Comparison of ENCODE assay signal across 17 cellular contexts in genomic region chr12:11508699-11509098, GRCh38.
A peak's percentile ranks its signal among the peaks of the same experiment; 100 is the strongest.
DNase-seq lines count a peak whose midpoint lies in the region; ATAC-seq and TF ChIP-seq lines count a peak whose summit lies in the region.
"Had no signal": no experiment of that assay in that cellular context is flagged by ENCODE, and none has a peak within 500 bp of the region (broad histone marks: within the 10 kb centered on the region; RNA-seq: fewer than 3 reads in every experiment).

No MANE protein-coding gene starts in this region.

- no peak overlapping the region for H2BK120ac ChIP-seq in mesenchymal stem cell (ENCODE audit: low read depth, low read length)

- peak; percentile 63 for DNase-seq in Caki2 (ENCODE audit: low read depth)
- DNase-seq in NCI-H226: peak; percentile 74
- peak; percentile 79 for DNase-seq in endodermal cell
- peak; percentile 3 for DNase-seq in mesenchymal stem cell
- DNase-seq in D341Med (ENCODE audit: low spot score): no peak
- DNase-seq in stimulated activated CD4-positive, alpha-beta T cell treated with anti-CD3 and anti-CD28 coated beads, Interleukin-2, amount 100 ng/mL, for 48 hours: no peak
- no peak for DNase-seq in GF-D8 (lab: John Stamatoyannopoulos, UW)
- no peak for DNase-seq in activated naive CD8-positive, alpha-beta T cell treated with anti-CD3 and anti-CD28 coated beads, Interleukin-2, amount 50 U/mL, for 24 hours
- DNase-seq: activated CD4-positive, alpha-beta T cell treated with anti-CD3 and anti-CD28 coated beads for 48 hours; left colon; NCI-H2029 treated with DMSO at 0.1 percent for 48 hours; NCI-H524 treated with DMSO at 0.1 percent for 48 hours; stimulated activated CD4-positive, alpha-beta T cell treated with anti-CD3 and anti-CD28 coated beads, Interleukin-2, amount 100 ng/mL, for 24 hours; T-helper 9 cell had no signal

- WGBS in endodermal cell (ENCODE audit: insufficient coverage in 1 of 2, insufficient read length in 1 of 2), 2 experiments: 61 to 64% methylated on average over 3 to 4 of the region's 4 CpGs
- 19% methylated on average over 4 of the region's 4 CpGs for WGBS in mesenchymal stem cell

- no peaks in the 10 kb centered on the region for H3K9me3 Mint-ChIP-seq in endodermal cell
- no peaks in the 10 kb centered on the region for H3K9me3 Mint-ChIP-seq in activated naive CD8-positive, alpha-beta T cell treated with anti-CD3 and anti-CD28 coated beads, Interleukin-2, amount 50 U/mL, for 24 hours

- no peak for ATAC-seq in activated naive CD8-positive, alpha-beta T cell treated with anti-CD3 and anti-CD28 coated beads, Interleukin-2, amount 50 U/mL, for 24 hours
- ATAC-seq: left colon, sciatic nerve had no signal

- H4K8ac ChIP-seq in mesenchymal stem cell (ENCODE audit: low read length): no peak overlapping the region

- TF ChIP-seq CTCF in endodermal cell (conservative IDR thresholded peaks at IDR 0.05): no peak

- H2BK5ac ChIP-seq in mesenchymal stem cell (ENCODE audit: low read depth, low read length, poor library complexity, severe bottlenecking): no peak overlapping the region

- no peaks in the 10 kb centered on the region for H3K79me1 ChIP-seq in mesenchymal stem cell (replicated peaks; ENCODE audit: low read length, poor library complexity, severe bottlenecking)

- H2BK12ac ChIP-seq in mesenchymal stem cell (ENCODE audit: low read length in 2 of 2): no peak overlapping the region

- H3K18ac ChIP-seq in mesenchymal stem cell (ENCODE audit: low read depth in 1 of 2, low read length in 2 of 2): no peak overlapping the region

- no peak overlapping the region for H4K91ac ChIP-seq in mesenchymal stem cell (ENCODE audit: low read length)

- H3K9ac ChIP-seq in endodermal cell (ENCODE audit: extremely low read depth, low read length, poor library complexity, severe bottlenecking) (no peak overlapping the region), mesenchymal stem cell (ENCODE audit: low read length) (no peak overlapping the region)

- H3K36me3 ChIP-seq in endodermal cell (ENCODE audit: control insufficient read depth, insufficient read depth, low read length) (no peaks in the 10 kb centered on the region), mesenchymal stem cell (ENCODE audit: control insufficient read depth in 1 of 2, insufficient read depth in 2 of 2, low read depth in 1 of 2, low read length in 2 of 2) (no peaks in the 10 kb centered on the region)

- no peak overlapping the region for H3K4me3 ChIP-seq in endodermal cell (ENCODE audit: low read length)
- H3K4me3 ChIP-seq in mesenchymal stem cell (ENCODE audit: insufficient read depth in 1 of 2, low read depth in 1 of 2, low read length in 2 of 2): no peak overlapping the region
- H3K4me3 ChIP-seq: SK-N-MC had no signal

- no peak overlapping the region for H2AFZ ChIP-seq in mesenchymal stem cell (ENCODE audit: low read depth, low read length)

- H3K4me1 Mint-ChIP-seq in endodermal cell: peaks cover 10% of the 10 kb centered on the region
- no peaks in the 10 kb centered on the region for H3K4me1 Mint-ChIP-seq in activated naive CD8-positive, alpha-beta T cell treated with anti-CD3 and anti-CD28 coated beads, Interleukin-2, amount 50 U/mL, for 24 hours

- no peak overlapping the region for H2AK5ac ChIP-seq in mesenchymal stem cell (ENCODE audit: low read length, severe bottlenecking)

- H3K9me3 ChIP-seq in endodermal cell (ENCODE audit: control insufficient read depth, low read length) (no peaks in the 10 kb centered on the region), mesenchymal stem cell (ENCODE audit: control insufficient read depth, low read length) (no peaks in the 10 kb centered on the region)

- H3K4me3 Mint-ChIP-seq in endodermal cell: no peak overlapping the region
- no peak overlapping the region for H3K4me3 Mint-ChIP-seq in activated naive CD8-positive, alpha-beta T cell treated with anti-CD3 and anti-CD28 coated beads, Interleukin-2, amount 50 U/mL, for 24 hours

- H3K23ac ChIP-seq in mesenchymal stem cell (ENCODE audit: low read length in 2 of 2): no peak overlapping the region

- in situ Hi-C loops in Caki2 (cut with HindIII; ENCODE audit: low pct_unique_long_range_greater_than_20kb, low sequenced_read_pairs): no loop called here

- no peak overlapping the region for H3K14ac ChIP-seq in mesenchymal stem cell (ENCODE audit: low read length in 2 of 2)

- H3K4ac ChIP-seq in mesenchymal stem cell (ENCODE audit: low read depth in 1 of 2, low read length in 2 of 2): no peak overlapping the region

- H3K36me3 Mint-ChIP-seq in endodermal cell (ENCODE audit: low read depth): no peaks in the 10 kb centered on the region
- no peaks in the 10 kb centered on the region for H3K36me3 Mint-ChIP-seq in activated naive CD8-positive, alpha-beta T cell treated with anti-CD3 and anti-CD28 coated beads, Interleukin-2, amount 50 U/mL, for 24 hours (ENCODE audit: low read depth)

- H3K27ac ChIP-seq in endodermal cell (ENCODE audit: low read depth, low read length): no peak overlapping the region
- H3K27ac ChIP-seq in mesenchymal stem cell (ENCODE audit: low read length, poor library complexity, severe bottlenecking): peak overlapping the region; percentile 91
- H3K27ac ChIP-seq: HL-60, SK-N-MC had no signal

- peaks cover 19% of the 10 kb centered on the region for H3K27me3 Mint-ChIP-seq in endodermal cell (ENCODE audit: insufficient read depth)
- H3K27me3 Mint-ChIP-seq in activated naive CD8-positive, alpha-beta T cell treated with anti-CD3 and anti-CD28 coated beads, Interleukin-2, amount 50 U/mL, for 24 hours: no peaks in the 10 kb centered on the region

- H3K27me3 ChIP-seq in endodermal cell (ENCODE audit: control insufficient read depth, insufficient read depth, low read length, poor library complexity, severe bottlenecking) (peaks cover 14% of the 10 kb centered on the region), mesenchymal stem cell (ENCODE audit: control insufficient read depth in 1 of 2, insufficient read depth in 1 of 2, low read length in 2 of 2) (peaks cover 0 to 16% of the 10 kb centered on the region in 2 experiments)

- H3K4me1 ChIP-seq in endodermal cell (ENCODE audit: control insufficient read depth, insufficient read depth, low read length) (no peaks in the 10 kb centered on the region), mesenchymal stem cell (ENCODE audit: control insufficient read depth, insufficient read depth, low read depth, low read length) (peaks cover 19% of the 10 kb centered on the region)

- H3K4me2 ChIP-seq in mesenchymal stem cell (ENCODE audit: low read length, poor library complexity, severe bottlenecking): peak overlapping the region; percentile 33

- H3K27ac Mint-ChIP-seq in endodermal cell: no peak overlapping the region
- no peak overlapping the region for H3K27ac Mint-ChIP-seq in activated naive CD8-positive, alpha-beta T cell treated with anti-CD3 and anti-CD28 coated beads, Interleukin-2, amount 50 U/mL, for 24 hours

- no peak overlapping the region for H2BK15ac ChIP-seq in mesenchymal stem cell (ENCODE audit: low read depth, poor library complexity, severe bottlenecking)

Comparison
In these comparisons a context has a peak if more than half of its experiments do, and no peak if none do; other contexts are left out.
1. DNase-seq: peak in Caki2 (single experiment), NCI-H226 (single experiment), endodermal cell (single experiment) and mesenchymal stem cell (single experiment); none in D341Med (single experiment), stimulated activated CD4-positive, alpha-beta T cell treated with anti-CD3 and anti-CD28 coated beads, Interleukin-2, amount 100 ng/mL, for 48 hours (0 of 2), GF-D8 (single experiment) and activated naive CD8-positive, alpha-beta T cell treated with anti-CD3 and anti-CD28 coated beads, Interleukin-2, amount 50 U/mL, for 24 hours (single experiment).